Comparison of ENCODE assay signal across 2 cellular contexts in genomic region chr17:81644496-81644895, GRCh38.
TF ChIP-seq lines count a peak whose summit lies in the region.

No MANE protein-coding gene starts in this region.

TF ChIP-seq in HEK293, 187 proteins besides CTCF, POLR2A, EP300 and RAD21:
- TF ChIP-seq ZFHX2 (tag by site-specific recombination; conservative IDR thresholded peaks at IDR 0.05) = 0 out of 2 replicates have a peak, but pooled peaks have one; percentile 24
- no peak for TF ChIP-seq ZNF624 (tag by site-specific recombination; IDR thresholded peaks at IDR 0.05)

TF ChIP-seq in HepG2, 621 proteins besides CTCF, POLR2A, EP300 and RAD21:
- TF ChIP-seq HNRNPLL (IDR thresholded peaks at IDR 0.05; ENCODE audit: low read depth, low read length, poor library complexity, severe bottlenecking) (peak; percentile 9), PAXIP1 (CRISPR knock-in tag; conservative IDR thresholded peaks at IDR 0.05) (no peak)
TF ChIP-seq in HepG2: peak in this region for 1.
